ENCODE assay signal across 8 cellular contexts in the genomic region with DNA sequence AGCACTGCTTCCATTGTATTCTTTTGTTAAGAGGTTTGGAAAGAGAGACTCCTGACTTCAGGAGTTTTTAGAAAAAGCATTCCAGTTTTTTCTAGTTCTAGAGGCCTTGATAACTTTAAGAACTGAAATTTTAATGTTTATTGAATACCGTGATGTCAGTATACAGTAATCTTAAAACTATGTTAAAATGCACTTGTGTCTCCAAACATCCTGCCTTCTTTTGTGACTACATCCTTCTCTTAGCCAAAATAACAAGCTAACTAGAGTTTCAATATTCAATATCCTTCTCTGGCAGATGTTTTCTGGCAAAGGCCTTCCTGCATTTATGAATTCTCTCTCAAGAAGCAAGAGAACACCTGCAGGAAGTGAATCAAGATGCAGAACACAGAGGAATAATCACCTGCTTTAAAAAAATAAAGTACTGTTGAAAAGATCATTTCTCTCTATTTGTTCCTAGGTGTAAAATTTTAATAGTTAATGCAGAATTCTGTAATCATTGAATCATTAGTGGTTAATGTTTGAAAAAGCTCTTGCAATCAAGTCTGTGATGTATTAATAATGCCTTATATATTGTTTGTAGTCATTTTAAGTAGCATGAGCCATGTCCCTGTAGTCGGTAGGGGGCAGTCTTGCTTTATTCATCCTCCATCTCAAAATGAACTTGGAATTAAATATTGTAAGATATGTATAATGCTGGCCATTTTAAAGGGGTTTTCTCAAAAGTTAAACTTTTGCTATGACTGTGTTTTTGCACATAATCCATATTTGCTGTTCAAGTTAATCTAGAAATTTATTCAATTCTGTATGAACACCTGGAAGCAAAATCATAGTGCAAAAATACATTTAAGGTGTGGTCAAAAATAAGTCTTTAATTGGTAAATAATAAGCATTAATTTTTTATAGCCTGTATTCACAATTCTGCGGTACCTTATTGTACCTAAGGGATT. TPM values are rescaled to one million over a fixed set of nuclear protein-coding genes. Genes with fewer than 3 reads are reported as not detected.
DNase-seq lines count a peak whose midpoint lies in the region; ATAC-seq lines count a peak whose summit lies in the region.

No MANE protein-coding gene starts in this region.

- no peaks in the 10 kb centered on the region for H3K27me3 Mint-ChIP-seq in effector memory CD8-positive, alpha-beta T cell

- no peaks in the 10 kb centered on the region for H3K9me3 Mint-ChIP-seq in effector memory CD8-positive, alpha-beta T cell

- no peak overlapping the region for H3K4me3 Mint-ChIP-seq in effector memory CD8-positive, alpha-beta T cell

- DNase-seq in activated T-cell treated with anti-CD3 and anti-CD28 coated beads for 1 hour (ENCODE audit: low read depth) (peak; percentile 48), NCI-H2196 treated with DMSO at 0.1 percent for 48 hours (lab: John Stamatoyannopoulos, UW; ENCODE audit: unreplicated experiment) (peak; percentile 72), mucosa of gallbladder (ENCODE audit: low spot score) (peak; percentile 58)
- no peak for DNase-seq in activated T-cell treated with anti-CD3 and anti-CD28 coated beads, Interleukin-2, amount 50 U/mL, for 1 hour
- peak; percentile 20 for DNase-seq in activated CD4-positive, alpha-beta T cell treated with anti-CD3 and anti-CD28 coated beads for 1 hour
- DNase-seq in effector memory CD8-positive, alpha-beta T cell, result peak; percentile 59 to 64 (median 59)
- DNase-seq in stimulated activated naive CD8-positive, alpha-beta T cell treated with anti-CD3 and anti-CD28 coated beads, Interleukin-15, Interleukin-2, amounts not matched to agents 100 U/mL and 50 U/mL, for 24 hours, result peak; percentile 50

- H3K36me3 Mint-ChIP-seq in effector memory CD8-positive, alpha-beta T cell (ENCODE audit: insufficient read depth), result peaks cover 36% of the 10 kb centered on the region

- peak; percentile 66 for ATAC-seq in effector memory CD8-positive, alpha-beta T cell (replicated peaks)
- ATAC-seq in stimulated activated naive CD8-positive, alpha-beta T cell treated with anti-CD3 and anti-CD28 coated beads, Interleukin-15, Interleukin-2, amounts not matched to agents 100 U/mL and 50 U/mL, for 24 hours, result no peak
- no peak for ATAC-seq in HG03432 (IDR thresholded peaks at IDR 0.05; ENCODE audit: unreplicated experiment)

- no peaks in the 10 kb centered on the region for H3K4me1 Mint-ChIP-seq in effector memory CD8-positive, alpha-beta T cell (ENCODE audit: low read depth in 2 of 2)

- no peak overlapping the region for H3K27ac Mint-ChIP-seq in effector memory CD8-positive, alpha-beta T cell

RNA-seq across cellular contexts. Expression of gene NDFIP1, which starts 43.1 kb away (rescaled TPM):
- 80.0 TPM for total RNA-seq in mucosa of gallbladder
